20 cellular contexts compared by ENCODE assay signal in genomic region chr22:49527611-49528419, GRCh38.
A peak's percentile ranks its signal among the peaks of the same experiment; 100 is the strongest.
DNase-seq lines count a peak whose midpoint lies in the region; ATAC-seq, FAIRE-seq and TF ChIP-seq lines count a peak whose summit lies in the region.
"Had no signal": no experiment of that assay in that cellular context is flagged by ENCODE, and none has a peak within 500 bp of the region (broad histone marks: within the 10 kb centered on the region; RNA-seq: fewer than 3 reads in every experiment).

No MANE protein-coding gene starts in this region.

- no peak for TF ChIP-seq RAD21 in HepG2 (CRISPR knock-in tag; IDR thresholded peaks at IDR 0.05)

- H3F3A ChIP-seq in neural progenitor cell (ENCODE audit: low read depth): no peaks in the 10 kb centered on the region

- CTCF ChIA-PET in HepG2 (lab: Yijun Ruan, JAX; ENCODE audit: low intra/inter-chr PET ratio, low total read pairs): no interaction called here

- in situ Hi-C loops in HepG2 (cut with HindIII; ENCODE audit: extremely low pct_ligation_motif_present, low pct_unique_long_range_greater_than_20kb): no loop called here

- H3K4me1 ChIP-seq in HepG2 (ENCODE audit: insufficient read depth, low read length): no peaks in the 10 kb centered on the region
- H3K4me1 ChIP-seq in right lobe of liver: no peaks in the 10 kb centered on the region
- H3K4me1 ChIP-seq in neural progenitor cell: peaks cover 3% of the 10 kb centered on the region
- H3K4me1 ChIP-seq: BE2C had no signal

- H3K27me3 Mint-ChIP-seq in neural progenitor cell (ENCODE audit: insufficient read depth, low read depth) (peaks cover 17% of the 10 kb centered on the region), type B pancreatic cell (peaks cover 4% of the 10 kb centered on the region)

- peak overlapping the region; percentile 13 for H3K27ac Mint-ChIP-seq in neural progenitor cell
- H3K27ac Mint-ChIP-seq in type B pancreatic cell: no peak overlapping the region
- H3K27ac Mint-ChIP-seq: CD8-positive, alpha-beta T cell; T-helper 1 cell treated with Interleukin-12 subunit alpha and Interleukin-12 subunit beta and Interleukin-4 antibody, amounts not matched to agents 30 μg/mL and 1 μg/mL, for 36 hours had no signal

- WGBS in HepG2 (ENCODE audit: low lambda C conversion rate): 23% methylated on average over 15 of the region's 17 CpGs
- 68% methylated on average over 8 of the region's 17 CpGs for WGBS in right lobe of liver (ENCODE audit: insufficient coverage, low coverage, low lambda C conversion rate, missing lambda C conversion rate)

- no peak for FAIRE-seq in HepG2 (lab: Jason Lieb, UNC)
- FAIRE-seq: GM12891 had no signal

- no peak for DNase-seq in HepG2 (ENCODE audit: low spot score)
- no peak for DNase-seq in right lobe of liver
- peak; percentile 2 for DNase-seq in RPMI7951 (ENCODE audit: low read depth)
- DNase-seq in neural progenitor cell (ENCODE audit: low spot score): no peak
- DNase-seq in type B pancreatic cell (ENCODE audit: extremely low spot score, unreplicated experiment): no peak
- DNase-seq in cerebellar nuclear complex (lab: John Stamatoyannopoulos, UW): no peak
- no peak for DNase-seq in activated effector memory CD4-positive, alpha-beta T cell treated with anti-CD3 and anti-CD28 coated beads, Interleukin-2, amount 50 U/mL, for 16 hours
- DNase-seq: 8988T; BE2C; CD8-positive, alpha-beta T cell; GDM1; HCEC 1CT; NCI-H1092 treated with DMSO at 0.1 percent for 48 hours; NCI-H1694; NCI-H524; RPMI8226 had no signal

- ATAC-seq in HepG2 (no peak), right lobe of liver (no peak), HG03432 (IDR thresholded peaks at IDR 0.05; ENCODE audit: unreplicated experiment) (no peak)
- ATAC-seq: CD8-positive, alpha-beta T cell had no signal

- TF ChIP-seq EP300 in HepG2 (IDR thresholded peaks at IDR 0.05; ENCODE audit: low read depth in 2 of 2, low read length in 2 of 2): no peak
- no peak for TF ChIP-seq EP300 in HepG2 (CRISPR knock-in tag; IDR thresholded peaks at IDR 0.05; ENCODE audit: borderline replicate concordance)

- H3K9ac ChIP-seq in HepG2 (ENCODE audit: insufficient read depth, low read depth, low read length): no peak overlapping the region
- no peak overlapping the region for H3K9ac ChIP-seq in neural progenitor cell

- H3K27me3 ChIP-seq in HepG2 (ENCODE audit: control insufficient read depth in 1 of 2, insufficient read depth in 2 of 2, low read length in 2 of 2) (peaks cover 1 to 19% of the 10 kb centered on the region in 2 experiments; a peak in 2 of 5 replicates), right lobe of liver (no peaks in the 10 kb centered on the region), neural progenitor cell (no peaks in the 10 kb centered on the region)
- H3K27me3 ChIP-seq: BE2C had no signal

- no TSS peak for BruUV-seq in HepG2 (replicated peaks; lab: Mats Ljungman, UMichigan)

- H3K27ac ChIP-seq in HepG2 (ENCODE audit: extremely low read length, insufficient read depth, low read length) (no peak overlapping the region), right lobe of liver (no peak overlapping the region), neural progenitor cell (no peak overlapping the region)
- H3K27ac ChIP-seq: HL-60 had no signal

- no peak for TF ChIP-seq CTCF in HepG2 (CRISPR knock-in tag; IDR thresholded peaks at IDR 0.05)
- no peak for TF ChIP-seq CTCF in right lobe of liver (IDR thresholded peaks at IDR 0.05)
- no peak for TF ChIP-seq CTCF in neural progenitor cell (IDR thresholded peaks at IDR 0.05)
- TF ChIP-seq CTCF in type B pancreatic cell (conservative IDR thresholded peaks at IDR 0.05): no peak

- H3K9me3 ChIP-seq in HepG2 (ENCODE audit: low read length): no peaks in the 10 kb centered on the region
- H3K9me3 ChIP-seq in right lobe of liver: no peaks in the 10 kb centered on the region
- H3K9me3 ChIP-seq in neural progenitor cell (ENCODE audit: low read depth): no peaks in the 10 kb centered on the region
- H3K9me3 ChIP-seq: BE2C had no signal

- no peak overlapping the region for H3K4me3 ChIP-seq in HepG2 (replicated peaks in 1 of 3; ENCODE audit: insufficient read depth in 1 of 3, low read depth in 2 of 3, low read length in 3 of 3)
- H3K4me3 ChIP-seq in right lobe of liver: no peak overlapping the region
- H3K4me3 ChIP-seq in neural progenitor cell: no peak overlapping the region

- H3K4me3 Mint-ChIP-seq in neural progenitor cell (no peak overlapping the region), type B pancreatic cell (no peak overlapping the region)
- H3K4me3 Mint-ChIP-seq: CD8-positive, alpha-beta T cell; T-helper 1 cell treated with Interleukin-12 subunit alpha and Interleukin-12 subunit beta and Interleukin-4 antibody, amounts not matched to agents 30 μg/mL and 1 μg/mL, for 36 hours had no signal

- H3K36me3 Mint-ChIP-seq in neural progenitor cell (no peaks in the 10 kb centered on the region), type B pancreatic cell (no peaks in the 10 kb centered on the region)
- H3K36me3 Mint-ChIP-seq: CD8-positive, alpha-beta T cell had no signal

- no peaks in the 10 kb centered on the region for H3K36me3 ChIP-seq in HepG2 (replicated peaks in 1 of 2; ENCODE audit: control insufficient read depth in 1 of 2, insufficient read depth in 2 of 2, low read length in 2 of 2)
- no peaks in the 10 kb centered on the region for H3K36me3 ChIP-seq in right lobe of liver
- H3K36me3 ChIP-seq in neural progenitor cell: no peaks in the 10 kb centered on the region
- H3K36me3 ChIP-seq: BE2C had no signal

- H4K20me1 ChIP-seq in HepG2 (ENCODE audit: insufficient read depth, low read length): 0 out of 2 replicates have a peak, but pooled peaks cover 2% of the 10 kb centered on the region
- no peaks in the 10 kb centered on the region for H4K20me1 ChIP-seq in neural progenitor cell (ENCODE audit: low read depth)

- H3K4me2 ChIP-seq in HepG2 (ENCODE audit: low read depth, low read length) (no peak overlapping the region), neural progenitor cell (no peak overlapping the region)

- peaks cover 14% of the 10 kb centered on the region for H3K4me1 Mint-ChIP-seq in neural progenitor cell
- peaks cover 4% of the 10 kb centered on the region for H3K4me1 Mint-ChIP-seq in type B pancreatic cell (ENCODE audit: unreplicated experiment)

- TF ChIP-seq POLR2A in HepG2 (IDR thresholded peaks at IDR 0.05; ENCODE audit: insufficient read depth in 1 of 2, low read depth in 2 of 2, low read length in 2 of 2) (no peak), right lobe of liver (IDR thresholded peaks at IDR 0.05) (no peak)

- H3K9me3 Mint-ChIP-seq in neural progenitor cell (peaks cover 7% of the 10 kb centered on the region), type B pancreatic cell (peaks cover 4% of the 10 kb centered on the region)
- H3K9me3 Mint-ChIP-seq: CD8-positive, alpha-beta T cell; T-helper 1 cell treated with Interleukin-12 subunit alpha and Interleukin-12 subunit beta and Interleukin-4 antibody, amounts not matched to agents 30 μg/mL and 1 μg/mL, for 36 hours had no signal

- H2AFZ ChIP-seq in HepG2 (ENCODE audit: low read length) (no peak overlapping the region), neural progenitor cell (replicated peaks) (no peak overlapping the region)

- H3K79me2 ChIP-seq in HepG2 (ENCODE audit: insufficient read depth, low read length) (no peaks in the 10 kb centered on the region), neural progenitor cell (ENCODE audit: low read depth) (no peaks in the 10 kb centered on the region)

- POLR2A ChIA-PET in HepG2 (lab: Yijun Ruan, JAX): no interaction called here

- intact Hi-C loops in HepG2 (cut with micrococcal nuclease; ENCODE audit: unreplicated experiment) (no loop called here), right lobe of liver (cut with DNase I) (no loop called here)

TF ChIP-seq in HepG2, 621 proteins besides CTCF, POLR2A, EP300 and RAD21 (continues in another document):
- TF ChIP-seq MNT (IDR thresholded peaks at IDR 0.05) (peak; percentile 77), MAFK (conservative IDR thresholded peaks at IDR 0.05 in 1 of 2, IDR thresholded peaks at IDR 0.05 in 1 of 2; ENCODE audit: low read length in 2 of 2) (peak in 1 of 2 experiments; percentile 17; a peak in 1 of 4 replicates), KLF6 (CRISPR knock-in tag; IDR thresholded peaks at IDR 0.05) (no peak), THAP8 (CRISPR knock-in tag; IDR thresholded peaks at IDR 0.05; ENCODE audit: borderline replicate concordance) (no peak), ZNF782 (CRISPR knock-in tag; IDR thresholded peaks at IDR 0.05; ENCODE audit: borderline replicate concordance) (no peak), ZNF567 (CRISPR knock-in tag; IDR thresholded peaks at IDR 0.05; ENCODE audit: borderline replicate concordance) (no peak), IRF1 (CRISPR knock-in tag; IDR thresholded peaks at IDR 0.05; ENCODE audit: low read depth) (no peak)
